ENCODE assay signal across 11 cellular contexts in the genomic region with DNA sequence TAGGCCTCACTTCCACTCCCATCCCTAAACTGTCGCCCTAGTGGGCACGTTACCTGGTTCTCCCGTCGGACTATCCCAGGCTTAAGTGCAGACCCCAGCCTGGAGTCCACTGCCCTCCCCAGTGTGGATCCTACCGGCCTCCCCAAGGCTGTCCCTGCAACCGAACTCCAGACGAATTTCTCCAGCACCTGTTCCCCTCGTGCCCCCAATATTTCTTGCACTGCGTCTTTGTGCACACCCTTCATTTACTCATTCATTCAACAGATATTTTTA.
"Had no signal": no experiment of that assay in that cellular context is flagged by ENCODE, and none has a peak within 500 bp of the region (broad histone marks: within the 10 kb centered on the region; RNA-seq: fewer than 3 reads in every experiment).

No MANE protein-coding gene starts in this region.

- H3K9me3 ChIP-seq: sigmoid colon, thyroid gland had no signal

- DNase-seq: activated CD4-positive, CD25-positive, alpha-beta regulatory T cell; activated CD8-positive, alpha-beta memory T cell treated with anti-CD3 and anti-CD28 coated beads for 24 hours; activated gamma-delta T cell treated with Interleukin-2 at 50 U/mL for 16 hours; cerebellar nuclear complex; effector memory CD4-positive, alpha-beta T cell; mesendoderm; sigmoid colon; stimulated activated CD4-positive, alpha-beta T cell treated with anti-CD3 and anti-CD28 coated beads, Interleukin-2, amount 100 ng/mL, for 48 hours; thyroid gland had no signal

- H3K4me3 ChIP-seq: sigmoid colon, thyroid gland had no signal

- H3K4me1 ChIP-seq: sigmoid colon, thyroid gland had no signal

- H3K27me3 ChIP-seq: foreskin keratinocyte, sigmoid colon, thyroid gland had no signal

- ATAC-seq: stimulated activated memory B cell treated with anti-CD40 and anti-IgM and Interleukin-4, amounts not matched to agents 10 μg/mL and 1 μg/mL and 100 μg/mL, for 72 hours had no signal

- H3K27ac ChIP-seq: sigmoid colon, thyroid gland had no signal

- H3K36me3 ChIP-seq: thyroid gland had no signal
